In the genomic region with DNA sequence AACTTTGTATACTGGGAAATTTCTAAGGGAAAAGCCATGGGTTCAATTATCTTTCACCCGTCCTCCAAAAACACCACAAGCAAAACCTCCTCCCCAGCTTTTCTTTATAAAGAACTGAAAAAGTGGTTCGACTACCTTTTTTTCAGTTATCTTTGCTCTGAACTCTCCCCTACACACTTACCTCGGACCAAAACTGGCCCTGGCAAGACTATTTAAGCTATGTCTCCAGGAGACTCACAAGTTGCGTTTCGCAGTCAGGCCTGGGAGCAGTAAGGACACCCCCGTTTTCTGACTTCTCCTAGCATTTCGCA, we compare ENCODE assay signal across 8 cellular contexts. TPM values are rescaled to one million over a fixed set of nuclear protein-coding genes. Genes with fewer than 3 reads are reported as not detected.
DNase-seq lines count a peak whose midpoint lies in the region; ATAC-seq and FAIRE-seq lines count a peak whose summit lies in the region.

No MANE protein-coding gene starts in this region.

- H3K4me3 ChIP-seq in right cardiac atrium (ENCODE audit: low read length), result peak overlapping the region; percentile 72

- H3K27ac Mint-ChIP-seq in activated CD8-positive, alpha-beta memory T cell treated with anti-CD3 and anti-CD28 coated beads, Interleukin-2, amount 10 ng/mL, durations not matched to agents 7 days and 5 days, result peak overlapping the region; percentile 98
- peak overlapping the region; percentile 89 for H3K27ac Mint-ChIP-seq in stimulated activated memory B cell treated with anti-CD40 and anti-IgM and Interleukin-4, amounts not matched to agents 10 μg/mL and 1 μg/mL and 100 μg/mL, for 72 hours

- peak overlapping the region; percentile 100 for H3K4me3 Mint-ChIP-seq in activated CD8-positive, alpha-beta memory T cell treated with anti-CD3 and anti-CD28 coated beads, Interleukin-2, amount 10 ng/mL, durations not matched to agents 7 days and 5 days
- H3K4me3 Mint-ChIP-seq in stimulated activated memory B cell treated with anti-CD40 and anti-IgM and Interleukin-4, amounts not matched to agents 10 μg/mL and 1 μg/mL and 100 μg/mL, for 72 hours, result peak overlapping the region; percentile 92

- H3K36me3 Mint-ChIP-seq in activated CD8-positive, alpha-beta memory T cell treated with anti-CD3 and anti-CD28 coated beads, Interleukin-2, amount 10 ng/mL, durations not matched to agents 7 days and 5 days, result peaks cover 7% of the 10 kb centered on the region
- no peaks in the 10 kb centered on the region for H3K36me3 Mint-ChIP-seq in stimulated activated memory B cell treated with anti-CD40 and anti-IgM and Interleukin-4, amounts not matched to agents 10 μg/mL and 1 μg/mL and 100 μg/mL, for 72 hours

- no peaks in the 10 kb centered on the region for H3K27me3 ChIP-seq in right cardiac atrium (ENCODE audit: control insufficient read depth, insufficient read depth)

- FAIRE-seq in frontal cortex (lab: Jason Lieb, UNC), result no peak

- H3K27ac ChIP-seq in right cardiac atrium (ENCODE audit: low read length), result peak overlapping the region; percentile 31

- CTCF ChIA-PET in activated CD8-positive, alpha-beta memory T cell treated with anti-CD3 and anti-CD28 coated beads, Interleukin-2, amount 10 ng/mL, durations not matched to agents 7 days and 5 days (lab: Charles Lee), result interaction anchor here (1.7 kb wide), 1 partner anchor 277 kb away, joined by 7 read pairs; the partner anchor contains the start of gene EID1

- intact Hi-C loops in right cardiac atrium (cut with DNase I), result loop anchor here in 1 of 4 donors (10.0 kb wide), 1 partner anchor 110 kb away; the partner anchor contains the start of gene SECISBP2L

- under 1% methylated on average over 7 of the region's 7 CpGs for whole genome bisulfite sequencing in right cardiac atrium

- peak; percentile 4 for ATAC-seq in activated CD8-positive, alpha-beta memory T cell treated with anti-CD3 and anti-CD28 coated beads, Interleukin-2, amount 10 ng/mL, durations not matched to agents 7 days and 5 days
- no peak for ATAC-seq in right cardiac atrium
- ATAC-seq in stimulated activated memory B cell treated with anti-CD40 and anti-IgM and Interleukin-4, amounts not matched to agents 10 μg/mL and 1 μg/mL and 100 μg/mL, for 72 hours, result no peak

- no peaks in the 10 kb centered on the region for H3K4me1 ChIP-seq in right cardiac atrium (ENCODE audit: control insufficient read depth, insufficient read depth, low read length)

- no peaks in the 10 kb centered on the region for H3K9me3 Mint-ChIP-seq in activated CD8-positive, alpha-beta memory T cell treated with anti-CD3 and anti-CD28 coated beads, Interleukin-2, amount 10 ng/mL, durations not matched to agents 7 days and 5 days (ENCODE audit: low read depth)
- H3K9me3 Mint-ChIP-seq in stimulated activated memory B cell treated with anti-CD40 and anti-IgM and Interleukin-4, amounts not matched to agents 10 μg/mL and 1 μg/mL and 100 μg/mL, for 72 hours, result no peaks in the 10 kb centered on the region

- H3K4me1 Mint-ChIP-seq in activated CD8-positive, alpha-beta memory T cell treated with anti-CD3 and anti-CD28 coated beads, Interleukin-2, amount 10 ng/mL, durations not matched to agents 7 days and 5 days, result peaks cover 45% of the 10 kb centered on the region
- peaks cover 21% of the 10 kb centered on the region for H3K4me1 Mint-ChIP-seq in stimulated activated memory B cell treated with anti-CD40 and anti-IgM and Interleukin-4, amounts not matched to agents 10 μg/mL and 1 μg/mL and 100 μg/mL, for 72 hours

- DNase-seq in activated CD8-positive, alpha-beta memory T cell treated with anti-CD3 and anti-CD28 coated beads, Interleukin-2, amount 10 ng/mL, durations not matched to agents 7 days and 5 days, result no peak
- no peak for DNase-seq in activated CD8-positive, alpha-beta memory T cell treated with anti-CD3 and anti-CD28 coated beads for 24 hours
- DNase-seq in SW480 (ENCODE audit: low spot score), result peak; percentile 1
- DNase-seq in right cardiac atrium, result no peak
- DNase-seq in AG08396 (ENCODE audit: low spot score), result no peak
- no peak for DNase-seq in frontal cortex (ENCODE audit: low spot score in 2 of 2)
- no peak for DNase-seq in DMS79 treated with DMSO at 0.1 percent for 48 hours (lab: John Stamatoyannopoulos, UW)

- no peaks in the 10 kb centered on the region for H3K9me3 ChIP-seq in right cardiac atrium (ENCODE audit: control insufficient read depth, low read length)

- no peaks in the 10 kb centered on the region for H3K27me3 Mint-ChIP-seq in activated CD8-positive, alpha-beta memory T cell treated with anti-CD3 and anti-CD28 coated beads, Interleukin-2, amount 10 ng/mL, durations not matched to agents 7 days and 5 days
- no peaks in the 10 kb centered on the region for H3K27me3 Mint-ChIP-seq in stimulated activated memory B cell treated with anti-CD40 and anti-IgM and Interleukin-4, amounts not matched to agents 10 μg/mL and 1 μg/mL and 100 μg/mL, for 72 hours

RNA-seq across cellular contexts. Expression of gene COPS2, which starts 0.6 kb away (rescaled TPM):
- total RNA-seq in activated CD8-positive, alpha-beta memory T cell treated with anti-CD3 and anti-CD28 coated beads, Interleukin-2, amount 10 ng/mL, durations not matched to agents 7 days and 5 days, result 10 to 100 TPM; 53.3 to 68.9 TPM
- total RNA-seq in right cardiac atrium, result 10 to 100 TPM; 64.3 to 78.2 (median 70.8) TPM
- 43.1 TPM for polyA plus RNA-seq in right cardiac atrium
- 66.9 TPM for total RNA-seq in frontal cortex

RNA-seq across cellular contexts. Expression of gene GALK2, which starts 15.3 kb away (rescaled TPM):
- 10 to 100 TPM; 27.0 to 30.9 TPM for total RNA-seq in activated CD8-positive, alpha-beta memory T cell treated with anti-CD3 and anti-CD28 coated beads, Interleukin-2, amount 10 ng/mL, durations not matched to agents 7 days and 5 days
- total RNA-seq in right cardiac atrium, result 10 to 100 TPM; 26.9 to 37.7 (median 30.2) TPM
- polyA plus RNA-seq in right cardiac atrium, result 19.2 TPM
- total RNA-seq in frontal cortex, result 54.2 TPM
